In genomic region chr1:32331549-32331948, GRCh38 we compare ENCODE assay signal across 13 cellular contexts. TPM values are rescaled to one million over a fixed set of nuclear protein-coding genes. Genes with fewer than 3 reads are reported as not detected.
DNase-seq lines count a peak whose midpoint lies in the region; TF ChIP-seq lines count a peak whose summit lies in the region.
"Had no signal": no experiment of that assay in that cellular context is flagged by ENCODE, and none has a peak within 500 bp of the region (broad histone marks: within the 10 kb centered on the region; RNA-seq: fewer than 3 reads in every experiment).

No MANE protein-coding gene starts in this region.

- CTCF ChIA-PET in CD4-positive, alpha-beta memory T cell (lab: Charles Lee; ENCODE audit: partially characterized antibody): interaction anchor here (1.9 to 4.3 kb wide), 3 partner anchors 41 to 116 kb away, joined by 8 to 14 read pairs (median 9); no protein-coding TSS in a partner anchor
- CTCF ChIA-PET in HEK293 (lab: Yijun Ruan, JAX): interaction anchor here (0.7 to 1.5 kb wide), 3 partner anchors 15 to 117 kb away, joined by 4 to 6 read pairs (median 4); partner anchors contain the start of gene FAM167B

- H3K4me3 ChIP-seq in CD4-positive, alpha-beta memory T cell (ENCODE audit: low read length in 2 of 2): no peak overlapping the region
- H3K4me3 ChIP-seq in HEK293 (ENCODE audit: low read depth, low read length) (no peak overlapping the region), prostate gland (no peak overlapping the region)
- H3K4me3 ChIP-seq: pancreas, SJSA1, spleen had no signal

- H3K36me3 ChIP-seq in CD4-positive, alpha-beta memory T cell (ENCODE audit: insufficient read depth, low read length): peaks cover 55% of the 10 kb centered on the region
- H3K36me3 ChIP-seq in HEK293 (ENCODE audit: control insufficient read depth in 2 of 2, insufficient read depth in 1 of 2, low read length in 2 of 2) (peaks cover 8 to 84% of the 10 kb centered on the region in 2 experiments; a peak in 2 of 3 replicates), prostate gland (peaks cover 9 to 20% of the 10 kb centered on the region in 2 donors)

- DNase-seq in CD4-positive, alpha-beta memory T cell: no peak
- DNase-seq in caudate nucleus (lab: John Stamatoyannopoulos, UW): no peak
- no peak for DNase-seq in prostate gland (ENCODE audit: low spot score)
- no peak for DNase-seq in HFFc6
- DNase-seq in NCI-H526 treated with DMSO at 0.1 percent for 48 hours (lab: John Stamatoyannopoulos, UW): no peak
- no peak for DNase-seq in NK-92 treated with Interleukin-12 subunit alpha and Interleukin-12 subunit beta, amount 100 ng/mL, for 24 hours (lab: John Stamatoyannopoulos, UW)
- no peak for DNase-seq in NCI-H345 (lab: John Stamatoyannopoulos, UW)
- DNase-seq: brain microvascular endothelial cell, NCI-H446 treated with DMSO at 0.1 percent for 48 hours, spleen had no signal

- no peak for TF ChIP-seq POLR2A in prostate gland (IDR thresholded peaks at IDR 0.05)

- H3K4me1 Mint-ChIP-seq in CD4-positive, alpha-beta memory T cell: peaks cover 14 to 26% (median 17%) of the 10 kb centered on the region in 4 donors
- peaks cover 5% of the 10 kb centered on the region for H3K4me1 Mint-ChIP-seq in HFFc6 (ENCODE audit: low read depth)

- no peak for TF ChIP-seq CTCF in HEK293 (tag by site-specific recombination; IDR thresholded peaks at IDR 0.05)
- TF ChIP-seq CTCF in prostate gland (IDR thresholded peaks at IDR 0.05): no peak
- no peak for TF ChIP-seq CTCF in HFFc6 (IDR thresholded peaks at IDR 0.05)

- H3K9me3 ChIP-seq in CD4-positive, alpha-beta memory T cell (ENCODE audit: control insufficient read depth in 1 of 2, low read length in 2 of 2): no peaks in the 10 kb centered on the region
- H3K9me3 ChIP-seq in HEK293 (ENCODE audit: control insufficient read depth, insufficient read depth, low read depth, low read length) (no peaks in the 10 kb centered on the region), prostate gland (no peaks in the 10 kb centered on the region)
- H3K9me3 ChIP-seq: pancreas, SJSA1, spleen had no signal

- peak overlapping the region in 4 of 7 donors; percentile 2 to 67 (median 54) for H3K27ac Mint-ChIP-seq in CD4-positive, alpha-beta memory T cell
- no peak overlapping the region for H3K27ac Mint-ChIP-seq in HFFc6

- no peak overlapping the region for H3K4me3 Mint-ChIP-seq in CD4-positive, alpha-beta memory T cell
- no peak overlapping the region for H3K4me3 Mint-ChIP-seq in HFFc6

- peaks cover 21% of the 10 kb centered on the region for H3K4me1 ChIP-seq in CD4-positive, alpha-beta memory T cell (ENCODE audit: insufficient read depth, low read length)
- no peaks in the 10 kb centered on the region for H3K4me1 ChIP-seq in HEK293 (ENCODE audit: control insufficient read depth, insufficient read depth, low read length)
- peaks cover 6% of the 10 kb centered on the region for H3K4me1 ChIP-seq in prostate gland (replicated peaks)

- POLR2A ChIA-PET in CD4-positive, alpha-beta memory T cell (lab: Charles Lee; ENCODE audit: partially characterized antibody): interaction anchor here (0.5 to 2.1 kb wide), 7 partner anchors 9 to 187 kb away, joined by 3 to 6 read pairs (median 4); no protein-coding TSS in a partner anchor
- POLR2A ChIA-PET in HEK293 (lab: Yijun Ruan, JAX): interaction anchor here (1.0 to 3.2 kb wide), 5 partner anchors 10 to 63 kb away, joined by 3 to 14 read pairs (median 4); partner anchors contain the start of genes BSDC1 and HDAC1

- peaks cover 47 to 67% of the 10 kb centered on the region in 2 donors for H3K36me3 Mint-ChIP-seq in CD4-positive, alpha-beta memory T cell
- peaks cover 30% of the 10 kb centered on the region for H3K36me3 Mint-ChIP-seq in HFFc6 (ENCODE audit: low read depth)

- no peak overlapping the region for H3K27ac ChIP-seq in CD4-positive, alpha-beta memory T cell (ENCODE audit: low read depth, low read length)
- H3K27ac ChIP-seq in HEK293 (ENCODE audit: extremely low read depth, low read depth, low read length) (no peak overlapping the region), caudate nucleus (ENCODE audit: low read depth, low read length) (peak overlapping the region; percentile 79), prostate gland (peak overlapping the region; percentile 58 to 63)
- H3K27ac ChIP-seq: brain microvascular endothelial cell, pancreas, SJSA1 had no signal

- H3K27me3 Mint-ChIP-seq in CD4-positive, alpha-beta memory T cell: no peaks in the 10 kb centered on the region
- peaks cover 3% of the 10 kb centered on the region for H3K27me3 Mint-ChIP-seq in HFFc6 (ENCODE audit: insufficient read depth)

- H3K27me3 ChIP-seq in CD4-positive, alpha-beta memory T cell (ENCODE audit: insufficient read depth, low read length): no peaks in the 10 kb centered on the region
- no peaks in the 10 kb centered on the region for H3K27me3 ChIP-seq in prostate gland (replicated peaks; ENCODE audit: insufficient read depth)
- H3K27me3 ChIP-seq: brain microvascular endothelial cell, pancreas, SJSA1 had no signal

- intact Hi-C loops in CD4-positive, alpha-beta memory T cell (cut with micrococcal nuclease): no loop called here
- intact Hi-C loops in prostate gland (cut with DNase I): no loop called here

- peaks cover 0 to 3% (median 0%) of the 10 kb centered on the region in 8 donors for H3K9me3 Mint-ChIP-seq in CD4-positive, alpha-beta memory T cell
- H3K9me3 Mint-ChIP-seq in HFFc6: no peaks in the 10 kb centered on the region

- 86% methylated on average over 12 of the region's 12 CpGs for WGBS in prostate gland

TF ChIP-seq in HEK293, 187 proteins besides CTCF, POLR2A, EP300 and RAD21:
- TF ChIP-seq SCRT2 (tag by site-specific recombination; IDR thresholded peaks at IDR 0.05): peak; percentile 73
- TF ChIP-seq ZBTB17 (tag by site-specific recombination; IDR thresholded peaks at IDR 0.05): 0 out of 2 replicates have a peak, but pooled peaks have one; percentile 9
- 0 out of 2 replicates have a peak, but pooled peaks have one; percentile 35 for TF ChIP-seq SCRT1 (tag by site-specific recombination; IDR thresholded peaks at IDR 0.05; ENCODE audit: borderline replicate concordance)
- TF ChIP-seq, protein P1, sequence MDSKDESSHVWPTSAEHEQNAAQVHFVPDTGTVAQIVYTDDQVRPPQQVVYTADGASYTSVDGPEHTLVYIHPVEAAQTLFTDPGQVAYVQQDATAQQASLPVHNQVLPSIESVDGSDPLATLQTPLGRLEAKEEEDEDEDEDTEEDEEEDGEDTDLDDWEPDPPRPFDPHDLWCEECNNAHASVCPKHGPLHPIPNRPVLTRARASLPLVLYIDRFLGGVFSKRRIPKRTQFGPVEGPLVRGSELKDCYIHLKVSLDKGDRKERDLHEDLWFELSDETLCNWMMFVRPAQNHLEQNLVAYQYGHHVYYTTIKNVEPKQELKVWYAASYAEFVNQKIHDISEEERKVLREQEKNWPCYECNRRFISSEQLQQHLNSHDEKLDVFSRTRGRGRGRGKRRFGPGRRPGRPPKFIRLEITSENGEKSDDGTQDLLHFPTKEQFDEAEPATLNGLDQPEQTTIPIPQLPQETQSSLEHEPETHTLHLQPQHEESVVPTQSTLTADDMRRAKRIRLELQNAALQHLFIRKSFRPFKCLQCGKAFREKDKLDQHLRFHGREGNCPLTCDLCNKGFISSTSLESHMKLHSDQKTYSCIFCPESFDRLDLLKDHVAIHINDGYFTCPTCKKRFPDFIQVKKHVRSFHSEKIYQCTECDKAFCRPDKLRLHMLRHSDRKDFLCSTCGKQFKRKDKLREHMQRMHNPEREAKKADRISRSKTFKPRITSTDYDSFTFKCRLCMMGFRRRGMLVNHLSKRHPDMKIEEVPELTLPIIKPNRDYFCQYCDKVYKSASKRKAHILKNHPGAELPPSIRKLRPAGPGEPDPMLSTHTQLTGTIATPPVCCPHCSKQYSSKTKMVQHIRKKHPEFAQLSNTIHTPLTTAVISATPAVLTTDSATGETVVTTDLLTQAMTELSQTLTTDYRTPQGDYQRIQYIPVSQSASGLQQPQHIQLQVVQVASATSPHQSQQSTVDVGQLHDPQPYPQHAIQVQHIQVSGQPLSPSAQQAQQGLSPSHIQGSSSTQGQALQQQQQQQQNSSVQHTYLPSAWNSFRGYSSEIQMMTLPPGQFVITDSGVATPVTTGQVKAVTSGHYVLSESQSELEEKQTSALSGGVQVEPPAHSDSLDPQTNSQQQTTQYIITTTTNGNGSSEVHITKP (tag by site-specific recombination; IDR thresholded peaks at IDR 0.05): 0 out of 2 replicates have a peak, but pooled peaks have one; percentile 32
- TF ChIP-seq ZNF302 (tag by site-specific recombination; IDR thresholded peaks at IDR 0.05; ENCODE audit: low read depth): no peak
- no peak for TF ChIP-seq ZNF350 (tag by site-specific recombination; IDR thresholded peaks at IDR 0.05)

RNA-seq across cellular contexts. Expression of gene MARCKSL1, which starts 4.5 kb away (rescaled TPM):
- 10 to 100 TPM; 46.5 to 47.3 TPM for total RNA-seq in CD4-positive, alpha-beta memory T cell
- 10 to 100 TPM; 74.5 to 75.9 TPM for polyA plus RNA-seq in CD4-positive, alpha-beta memory T cell
- total RNA-seq in prostate gland: 100 to 1,000 TPM; 144 to 243 TPM
- total RNA-seq in HFFc6 (2021; fragmentation: NEBNext Ultra II Directional; extraction: Animal tissue kit (Norgen Biotek cat#: 25700)): 10 to 100 TPM in 4 of 6 experiments, 1 to 10 TPM in 2; 7.8 to 12.8 (median 11.4) TPM

RNA-seq across cellular contexts. Expression of gene FAM229A, which starts 30.7 kb away (rescaled TPM):
- total RNA-seq in CD4-positive, alpha-beta memory T cell: 10 to 100 TPM; 32.2 to 34.6 TPM
- polyA plus RNA-seq in CD4-positive, alpha-beta memory T cell: under 1 TPM in 1 of 2 donors, not detected in 1; 0.39 TPM
- total RNA-seq in prostate gland: 10 to 100 TPM in 1 of 2 donors, 1 to 10 TPM in 1; 8.5 to 24.2 TPM
- total RNA-seq in HFFc6 (2021; fragmentation: NEBNext Ultra II Directional; extraction: Animal tissue kit (Norgen Biotek cat#: 25700)): 1 to 10 TPM; 1.1 to 3.0 (median 1.7) TPM

RNA-seq across cellular contexts. Expression of gene TSSK3, which starts 30.8 kb away (rescaled TPM):
- total RNA-seq in CD4-positive, alpha-beta memory T cell: 1 to 10 TPM; 3.5 to 4.3 TPM
- polyA plus RNA-seq in CD4-positive, alpha-beta memory T cell: under 1 TPM in 1 of 2 donors, not detected in 1; 0.73 TPM
- total RNA-seq in prostate gland: 1 to 10 TPM in 1 of 2 donors, not detected in 1; 7.0 TPM
- total RNA-seq in HFFc6 (2021; fragmentation: NEBNext Ultra II Directional; extraction: Animal tissue kit (Norgen Biotek cat#: 25700)): 1 to 10 TPM in 1 of 6 experiments, under 1 TPM in 5; 0.38 to 1.2 (median 0.72) TPM
- total RNA-seq: SJSA1 had no signal

RNA-seq across cellular contexts. Expression of gene HDAC1, which starts 39.7 kb away (rescaled TPM):
- 100 to 1,000 TPM; 174 to 190 TPM for total RNA-seq in CD4-positive, alpha-beta memory T cell
- 100 to 1,000 TPM; 169 to 185 TPM for polyA plus RNA-seq in CD4-positive, alpha-beta memory T cell
- total RNA-seq in prostate gland: 10 to 100 TPM; 85.8 to 98.0 TPM
- total RNA-seq in HFFc6 (2021; fragmentation: NEBNext Ultra II Directional; extraction: Animal tissue kit (Norgen Biotek cat#: 25700)): 10 to 100 TPM; 78.5 to 94.9 (median 92.2) TPM

Comparison
In these comparisons a context has a peak if more than half of its experiments do, and no peak if none do; other contexts are left out.
1. H3K27ac ChIP-seq: peak in caudate nucleus (single experiment) and prostate gland (2 of 2); none in CD4-positive, alpha-beta memory T cell (single experiment) and HEK293 (single experiment).